3 cellular contexts compared by ENCODE assay signal in genomic region chr15:32096211-32096610, GRCh38.
TF ChIP-seq lines count a peak whose summit lies in the region.

No MANE protein-coding gene starts in this region.

TF ChIP-seq in HepG2, 621 proteins besides CTCF, POLR2A, EP300 and RAD21:
- TF ChIP-seq MAFK (conservative IDR thresholded peaks at IDR 0.05 in 1 of 2, IDR thresholded peaks at IDR 0.05 in 1 of 2; ENCODE audit: low read length in 2 of 2) (peak; percentile 89 to 94; a peak in 3 of 4 replicates), MAFF (IDR thresholded peaks at IDR 0.05; ENCODE audit: low read depth, low read length) (peak; percentile 91), ZNF318 (CRISPR knock-in tag; IDR thresholded peaks at IDR 0.05) (no peak)

TF ChIP-seq in H1, 55 proteins besides CTCF, POLR2A, EP300 and RAD21:
- TF ChIP-seq MAFK (IDR thresholded peaks at IDR 0.05; ENCODE audit: low read depth, low read length) (peak; percentile 71; the same call in 1 of the 2 replicates), SIRT6 (IDR thresholded peaks at IDR 0.05; ENCODE audit: low read length) (no peak)

TF ChIP-seq in neural cell, 6 proteins besides CTCF, POLR2A, EP300 and RAD21:
- no peak for TF ChIP-seq REST (IDR thresholded peaks at IDR 0.05; ENCODE audit: borderline replicate concordance)
- TF ChIP-seq MXI1 (conservative IDR thresholded peaks at IDR 0.05; ENCODE audit: poor library complexity, severe bottlenecking) = no peak
- no peak for TF ChIP-seq EZH2 (IDR thresholded peaks at IDR 0.05; ENCODE audit: borderline replicate concordance, insufficient read depth, low read length, poor library complexity, severe bottlenecking)
- TF ChIP-seq TAF1 (IDR thresholded peaks at IDR 0.05; ENCODE audit: low read depth) = no peak
- TF ChIP-seq POLR2AphosphoS5 (IDR thresholded peaks at IDR 0.05) = no peak
- TF ChIP-seq SMC3 (conservative IDR thresholded peaks at IDR 0.05; ENCODE audit: poor library complexity) = no peak
TF ChIP-seq in neural cell: peak in this region for 0.
